ENCODE assay signal across 18 cellular contexts in genomic region chr12:62331306-62331705, GRCh38.
A peak's percentile ranks its signal among the peaks of the same experiment; 100 is the strongest.
DNase-seq lines count a peak whose midpoint lies in the region; ATAC-seq and TF ChIP-seq lines count a peak whose summit lies in the region.
"Had no signal": no experiment of that assay in that cellular context is flagged by ENCODE, and none has a peak within 500 bp of the region (broad histone marks: within the 10 kb centered on the region; RNA-seq: fewer than 3 reads in every experiment).

No MANE protein-coding gene starts in this region.

- H3K27me3 Mint-ChIP-seq in naive thymus-derived CD8-positive, alpha-beta T cell = no peaks in the 10 kb centered on the region
- H3K27me3 Mint-ChIP-seq: naive B cell had no signal

- no peak for TF ChIP-seq POLR2A in upper lobe of left lung (IDR thresholded peaks at IDR 0.05)

- peaks cover 7 to 63% (median 24%) of the 10 kb centered on the region in 3 donors for H3K36me3 Mint-ChIP-seq in naive thymus-derived CD8-positive, alpha-beta T cell

- no peak overlapping the region for H3K27ac ChIP-seq in upper lobe of left lung
- H3K27ac ChIP-seq: dorsolateral prefrontal cortex, hepatocyte, thyroid gland had no signal

- H3K36me3 ChIP-seq in upper lobe of left lung = peaks cover 0 to 3% (median 0%) of the 10 kb centered on the region in 4 donors
- H3K36me3 ChIP-seq: thyroid gland had no signal

- no peak overlapping the region for H3K4me3 ChIP-seq in GM12864 (ENCODE audit: low read depth, low read length)
- no peak overlapping the region for H3K4me3 ChIP-seq in upper lobe of left lung
- H3K4me3 ChIP-seq: dorsolateral prefrontal cortex, hepatocyte, thyroid gland had no signal

- WGBS in upper lobe of left lung, 2 donors = 77 to 83% methylated on average over 1 of the region's 1 CpG

- POLR2A ChIA-PET in naive thymus-derived CD8-positive, alpha-beta T cell (lab: Charles Lee) = interaction anchor here (0.7 kb wide), 1 partner anchor 230 kb away, joined by 3 read pairs; no protein-coding TSS in a partner anchor

- no peak overlapping the region for H3K4me3 Mint-ChIP-seq in naive thymus-derived CD8-positive, alpha-beta T cell
- H3K4me3 Mint-ChIP-seq: H9, naive B cell had no signal

- peak; percentile 62 for ATAC-seq in GM19395 (IDR thresholded peaks at IDR 0.05; ENCODE audit: unreplicated experiment)
- peak; percentile 75 for ATAC-seq in HG02798 (IDR thresholded peaks at IDR 0.05; ENCODE audit: poor library complexity, unreplicated experiment)
- peak; percentile 55 for ATAC-seq in HG03521 (IDR thresholded peaks at IDR 0.05; ENCODE audit: unreplicated experiment)
- ATAC-seq in upper lobe of left lung (ENCODE audit: low FRiP score in 2 of 2) = no peak
- no peak for ATAC-seq in naive thymus-derived CD8-positive, alpha-beta T cell

- no peaks in the 10 kb centered on the region for H3K4me1 ChIP-seq in upper lobe of left lung
- H3K4me1 ChIP-seq: thyroid gland had no signal

- no peaks in the 10 kb centered on the region for H3K9me3 ChIP-seq in upper lobe of left lung
- H3K9me3 ChIP-seq: thyroid gland had no signal

- no peak for TF ChIP-seq CTCF in GM12864 (IDR thresholded peaks at IDR 0.05; ENCODE audit: low read depth, low read length, missing control alignments)
- TF ChIP-seq CTCF in upper lobe of left lung (IDR thresholded peaks at IDR 0.05) = no peak

- H3K9me3 Mint-ChIP-seq in naive thymus-derived CD8-positive, alpha-beta T cell = peaks cover 0 to 4% (median 0%) of the 10 kb centered on the region in 9 donors
- H3K9me3 Mint-ChIP-seq: H9 had no signal

- no peaks in the 10 kb centered on the region for H3K27me3 ChIP-seq in upper lobe of left lung
- H3K27me3 ChIP-seq: dorsolateral prefrontal cortex, hepatocyte, thyroid gland had no signal

- peak; percentile 8 for DNase-seq in GM12864 (ENCODE audit: low read depth)
- DNase-seq in upper lobe of left lung = no peak
- no peak for DNase-seq in cerebellar nuclear complex (lab: John Stamatoyannopoulos, UW)
- no peak for DNase-seq in D341Med (ENCODE audit: low spot score)
- no peak for DNase-seq in naive thymus-derived CD8-positive, alpha-beta T cell
- DNase-seq: ACHN; activated effector memory CD4-positive, alpha-beta T cell treated with anti-CD3 and anti-CD28 coated beads, Interleukin-2, amount 50 U/mL, for 16 hours; Calu3; dorsolateral prefrontal cortex; H9; naive B cell; NK-92 treated with Interleukin-12 subunit alpha and Interleukin-12 subunit beta, amount 100 ng/mL, for 24 hours; SIG-M5; thyroid gland had no signal

- peak overlapping the region in 4 of 10 donors; percentile 5 to 68 (median 36) for H3K27ac Mint-ChIP-seq in naive thymus-derived CD8-positive, alpha-beta T cell

- H3K4me1 Mint-ChIP-seq in naive thymus-derived CD8-positive, alpha-beta T cell = peaks cover 7 to 63% (median 38%) of the 10 kb centered on the region in 4 donors
- H3K4me1 Mint-ChIP-seq: H9 had no signal

- TF ChIP-seq EP300 in upper lobe of left lung (IDR thresholded peaks at IDR 0.05) = no peak

Comparison
In these comparisons a context has a peak if more than half of its experiments do, and no peak if none do; other contexts are left out.
1. ATAC-seq: peak in GM19395 (single experiment), HG02798 (single experiment) and HG03521 (single experiment); none in upper lobe of left lung (0 of 2) and naive thymus-derived CD8-positive, alpha-beta T cell (0 of 2).